ENCODE assay signal across 1 cellular context in the genomic region with DNA sequence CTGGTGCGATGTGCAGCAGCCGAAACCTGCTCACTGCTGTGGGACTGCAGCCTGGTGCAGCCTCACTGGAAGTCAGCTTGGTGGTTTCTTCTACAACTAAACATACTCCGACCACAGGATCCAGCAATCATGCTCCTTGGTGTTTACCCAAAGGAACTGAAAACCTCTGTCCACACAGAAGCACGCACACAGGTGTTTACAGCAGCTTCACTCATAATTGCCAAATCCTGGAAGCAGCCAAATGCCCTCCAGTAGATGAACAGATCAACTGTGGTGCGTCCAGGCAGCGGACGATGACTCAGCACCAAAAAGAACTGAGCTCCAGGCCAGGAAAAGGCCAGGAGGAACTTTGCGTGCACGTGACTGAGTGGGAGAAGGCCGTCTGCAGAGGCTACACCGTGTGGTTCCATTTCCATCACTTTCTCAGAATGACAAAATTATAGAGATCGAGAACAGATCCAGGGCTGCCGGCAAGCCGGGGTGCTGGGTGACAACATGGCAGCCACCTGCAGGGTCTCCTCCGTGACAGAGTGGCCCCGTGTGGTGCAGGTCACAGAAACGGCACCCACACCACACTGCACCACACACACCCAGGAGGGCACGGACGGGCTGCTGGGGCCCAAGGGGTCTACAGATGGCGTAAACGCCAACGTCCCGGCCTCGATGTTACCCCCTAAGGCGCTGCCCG.
TF ChIP-seq lines count a peak whose summit lies in the region.

No MANE protein-coding gene starts in this region.

TF ChIP-seq in HepG2, 621 proteins besides CTCF, POLR2A, EP300 and RAD21 (continued from another document and continues in another):
- TF ChIP-seq ZNF24 (IDR thresholded peaks at IDR 0.05): no peak
- TF ChIP-seq PHF5A (CRISPR knock-in tag; IDR thresholded peaks at IDR 0.05; ENCODE audit: low read depth, unreplicated experiment): no peak
- TF ChIP-seq ZNF253 (CRISPR knock-in tag; IDR thresholded peaks at IDR 0.05; ENCODE audit: borderline replicate concordance): no peak
- TF ChIP-seq KLF9 (CRISPR knock-in tag; IDR thresholded peaks at IDR 0.05; ENCODE audit: low read depth): no peak
- peak; percentile 89 for TF ChIP-seq BHLHE40 (IDR thresholded peaks at IDR 0.05; ENCODE audit: low read length)
- no peak for TF ChIP-seq ZZZ3 (CRISPR knock-in tag; IDR thresholded peaks at IDR 0.05; ENCODE audit: borderline replicate concordance)
- TF ChIP-seq, protein P1, sequence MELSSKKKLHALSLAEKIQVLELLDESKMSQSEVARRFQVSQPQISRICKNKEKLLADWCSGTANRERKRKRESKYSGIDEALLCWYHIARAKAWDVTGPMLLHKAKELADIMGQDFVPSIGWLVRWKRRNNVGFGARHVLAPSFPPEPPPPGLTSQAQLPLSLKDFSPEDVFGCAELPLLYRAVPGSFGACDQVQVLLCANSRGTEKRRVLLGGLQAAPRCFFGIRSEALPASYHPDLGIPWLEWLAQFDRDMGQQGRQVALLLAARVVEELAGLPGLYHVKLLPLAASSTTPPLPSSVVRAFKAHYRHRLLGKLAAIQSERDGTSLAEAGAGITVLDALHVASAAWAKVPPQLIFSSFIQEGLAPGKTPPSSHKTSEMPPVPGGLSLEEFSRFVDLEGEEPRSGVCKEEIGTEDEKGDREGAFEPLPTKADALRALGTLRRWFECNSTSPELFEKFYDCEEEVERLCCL (CRISPR knock-in tag; IDR thresholded peaks at IDR 0.05; ENCODE audit: borderline replicate concordance): no peak
- TF ChIP-seq ZNF264 (CRISPR knock-in tag; IDR thresholded peaks at IDR 0.05): no peak
- TF ChIP-seq ZNF431 (CRISPR knock-in tag; IDR thresholded peaks at IDR 0.05; ENCODE audit: borderline replicate concordance, low read depth): no peak
- TF ChIP-seq TP53 (CRISPR knock-in tag; conservative IDR thresholded peaks at IDR 0.05): no peak
- TF ChIP-seq ATF7-NPFF (CRISPR knock-in tag; IDR thresholded peaks at IDR 0.05; ENCODE audit: low read depth): no peak
- TF ChIP-seq, protein P2, sequence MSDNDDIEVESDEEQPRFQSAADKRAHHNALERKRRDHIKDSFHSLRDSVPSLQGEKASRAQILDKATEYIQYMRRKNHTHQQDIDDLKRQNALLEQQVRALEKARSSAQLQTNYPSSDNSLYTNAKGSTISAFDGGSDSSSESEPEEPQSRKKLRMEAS (IDR thresholded peaks at IDR 0.05): peak; percentile 20; the same call in 1 of the 2 replicates
- no peak for TF ChIP-seq NBN (conservative IDR thresholded peaks at IDR 0.05)
- TF ChIP-seq CCAR2 (optimal IDR thresholded peaks at IDR 0.05; ENCODE audit: low read depth, low read length): no peak
- TF ChIP-seq ZNF605 (CRISPR knock-in tag; IDR thresholded peaks at IDR 0.05): no peak
- TF ChIP-seq ZNF652 (CRISPR knock-in tag; IDR thresholded peaks at IDR 0.05; ENCODE audit: borderline replicate concordance, low read depth): no peak
- TF ChIP-seq TFAP4 (IDR thresholded peaks at IDR 0.05; ENCODE audit: borderline replicate concordance, low read depth): no peak
- no peak for TF ChIP-seq ZSCAN31 (CRISPR knock-in tag; IDR thresholded peaks at IDR 0.05; ENCODE audit: low read depth)
- no peak for TF ChIP-seq ZNF672 (CRISPR knock-in tag; IDR thresholded peaks at IDR 0.05)
- no peak for TF ChIP-seq ZNF263 (CRISPR knock-in tag; IDR thresholded peaks at IDR 0.05)
- no peak for TF ChIP-seq ZNF724P (CRISPR knock-in tag; IDR thresholded peaks at IDR 0.05; ENCODE audit: borderline replicate concordance)
- TF ChIP-seq POGZ (CRISPR knock-in tag; IDR thresholded peaks at IDR 0.05): no peak
- no peak for TF ChIP-seq PCBP1 (IDR thresholded peaks at IDR 0.05; ENCODE audit: borderline replicate concordance, low read depth, low read length)
- TF ChIP-seq, protein P3, sequence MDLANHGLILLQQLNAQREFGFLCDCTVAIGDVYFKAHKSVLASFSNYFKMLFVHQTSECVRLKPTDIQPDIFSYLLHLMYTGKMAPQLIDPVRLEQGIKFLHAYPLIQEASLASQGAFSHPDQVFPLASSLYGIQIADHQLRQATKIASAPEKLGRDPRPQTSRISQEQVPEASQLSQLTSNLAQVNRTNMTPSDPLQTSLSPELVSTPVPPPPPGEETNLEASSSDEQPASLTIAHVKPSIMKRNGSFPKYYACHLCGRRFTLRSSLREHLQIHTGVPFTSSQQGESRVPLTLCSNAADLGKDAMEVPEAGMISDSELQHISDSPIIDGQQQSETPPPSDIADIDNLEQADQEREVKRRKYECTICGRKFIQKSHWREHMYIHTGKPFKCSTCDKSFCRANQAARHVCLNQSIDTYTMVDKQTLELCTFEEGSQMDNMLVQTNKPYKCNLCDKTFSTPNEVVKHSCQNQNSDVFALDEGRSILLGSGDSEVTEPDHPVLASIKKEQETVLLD (CRISPR knock-in tag; IDR thresholded peaks at IDR 0.05; ENCODE audit: low read depth): no peak
- TF ChIP-seq ZNF17 (CRISPR knock-in tag; IDR thresholded peaks at IDR 0.05): no peak
- no peak for TF ChIP-seq ZEB1 (IDR thresholded peaks at IDR 0.05; ENCODE audit: insufficient replicate concordance, low read depth)
- 0 out of 2 replicates have a peak, but pooled peaks have one; percentile 20 for TF ChIP-seq ZBTB33 (CRISPR knock-in tag; IDR thresholded peaks at IDR 0.05)
- 0 out of 2 replicates have a peak, but pooled peaks have one; percentile 25 for TF ChIP-seq YEATS2 (CRISPR knock-in tag; IDR thresholded peaks at IDR 0.05; ENCODE audit: borderline replicate concordance)
- no peak for TF ChIP-seq NR2F1 (CRISPR knock-in tag; IDR thresholded peaks at IDR 0.05)
- no peak for TF ChIP-seq THAP7 (CRISPR knock-in tag; IDR thresholded peaks at IDR 0.05)
- TF ChIP-seq ZGPAT (CRISPR knock-in tag; IDR thresholded peaks at IDR 0.05): peak; percentile 34; the same call in 1 of the 2 replicates
- TF ChIP-seq ZNF775 (CRISPR knock-in tag; IDR thresholded peaks at IDR 0.05; ENCODE audit: borderline replicate concordance): no peak
- TF ChIP-seq, protein P4, sequence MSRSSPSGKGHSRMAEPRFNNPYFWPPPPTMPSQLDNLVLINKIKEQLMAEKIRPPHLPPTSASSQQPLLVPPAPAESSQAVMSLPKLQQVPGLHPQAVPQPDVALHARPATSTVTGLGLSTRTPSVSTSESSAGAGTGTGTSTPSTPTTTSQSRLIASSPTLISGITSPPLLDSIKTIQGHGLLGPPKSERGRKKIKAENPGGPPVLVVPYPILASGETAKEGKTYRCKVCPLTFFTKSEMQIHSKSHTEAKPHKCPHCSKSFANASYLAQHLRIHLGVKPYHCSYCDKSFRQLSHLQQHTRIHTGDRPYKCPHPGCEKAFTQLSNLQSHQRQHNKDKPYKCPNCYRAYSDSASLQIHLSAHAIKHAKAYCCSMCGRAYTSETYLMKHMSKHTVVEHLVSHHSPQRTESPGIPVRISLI (CRISPR knock-in tag; IDR thresholded peaks at IDR 0.05; ENCODE audit: borderline replicate concordance): no peak
- no peak for TF ChIP-seq THAP11 (CRISPR knock-in tag; IDR thresholded peaks at IDR 0.05)
- 0 out of 2 replicates have a peak, but pooled peaks have one; percentile 51 for TF ChIP-seq SAP130 (CRISPR knock-in tag; IDR thresholded peaks at IDR 0.05; ENCODE audit: low read depth)
- no peak for TF ChIP-seq ATF3 (CRISPR knock-in tag; IDR thresholded peaks at IDR 0.05)
- TF ChIP-seq KDM5A (IDR thresholded peaks at IDR 0.05; ENCODE audit: borderline replicate concordance, low read length): no peak
- TF ChIP-seq ZNF503 (CRISPR knock-in tag; IDR thresholded peaks at IDR 0.05): no peak
- no peak for TF ChIP-seq ZBTB8A (CRISPR knock-in tag; IDR thresholded peaks at IDR 0.05; ENCODE audit: borderline replicate concordance, low read depth)
- TF ChIP-seq ZNF136 (CRISPR knock-in tag; IDR thresholded peaks at IDR 0.05; ENCODE audit: low read depth): no peak
- no peak for TF ChIP-seq RARG (CRISPR knock-in tag; IDR thresholded peaks at IDR 0.05; ENCODE audit: low read depth)
- TF ChIP-seq FOSL2 (CRISPR knock-in tag; IDR thresholded peaks at IDR 0.05): peak; percentile 81
- TF ChIP-seq ZNF34 (CRISPR knock-in tag; IDR thresholded peaks at IDR 0.05; ENCODE audit: borderline replicate concordance): no peak
- TF ChIP-seq MAFK (conservative IDR thresholded peaks at IDR 0.05 in 1 of 2, IDR thresholded peaks at IDR 0.05 in 1 of 2; ENCODE audit: low read length in 2 of 2): peak; percentile 76 to 89
- TF ChIP-seq, protein P5, sequence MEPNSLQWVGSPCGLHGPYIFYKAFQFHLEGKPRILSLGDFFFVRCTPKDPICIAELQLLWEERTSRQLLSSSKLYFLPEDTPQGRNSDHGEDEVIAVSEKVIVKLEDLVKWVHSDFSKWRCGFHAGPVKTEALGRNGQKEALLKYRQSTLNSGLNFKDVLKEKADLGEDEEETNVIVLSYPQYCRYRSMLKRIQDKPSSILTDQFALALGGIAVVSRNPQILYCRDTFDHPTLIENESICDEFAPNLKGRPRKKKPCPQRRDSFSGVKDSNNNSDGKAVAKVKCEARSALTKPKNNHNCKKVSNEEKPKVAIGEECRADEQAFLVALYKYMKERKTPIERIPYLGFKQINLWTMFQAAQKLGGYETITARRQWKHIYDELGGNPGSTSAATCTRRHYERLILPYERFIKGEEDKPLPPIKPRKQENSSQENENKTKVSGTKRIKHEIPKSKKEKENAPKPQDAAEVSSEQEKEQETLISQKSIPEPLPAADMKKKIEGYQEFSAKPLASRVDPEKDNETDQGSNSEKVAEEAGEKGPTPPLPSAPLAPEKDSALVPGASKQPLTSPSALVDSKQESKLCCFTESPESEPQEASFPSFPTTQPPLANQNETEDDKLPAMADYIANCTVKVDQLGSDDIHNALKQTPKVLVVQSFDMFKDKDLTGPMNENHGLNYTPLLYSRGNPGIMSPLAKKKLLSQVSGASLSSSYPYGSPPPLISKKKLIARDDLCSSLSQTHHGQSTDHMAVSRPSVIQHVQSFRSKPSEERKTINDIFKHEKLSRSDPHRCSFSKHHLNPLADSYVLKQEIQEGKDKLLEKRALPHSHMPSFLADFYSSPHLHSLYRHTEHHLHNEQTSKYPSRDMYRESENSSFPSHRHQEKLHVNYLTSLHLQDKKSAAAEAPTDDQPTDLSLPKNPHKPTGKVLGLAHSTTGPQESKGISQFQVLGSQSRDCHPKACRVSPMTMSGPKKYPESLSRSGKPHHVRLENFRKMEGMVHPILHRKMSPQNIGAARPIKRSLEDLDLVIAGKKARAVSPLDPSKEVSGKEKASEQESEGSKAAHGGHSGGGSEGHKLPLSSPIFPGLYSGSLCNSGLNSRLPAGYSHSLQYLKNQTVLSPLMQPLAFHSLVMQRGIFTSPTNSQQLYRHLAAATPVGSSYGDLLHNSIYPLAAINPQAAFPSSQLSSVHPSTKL (CRISPR knock-in tag; IDR thresholded peaks at IDR 0.05): 0 out of 2 replicates have a peak, but pooled peaks have one; percentile 14
- TF ChIP-seq ARID2 (CRISPR knock-in tag; IDR thresholded peaks at IDR 0.05; ENCODE audit: borderline replicate concordance): no peak
- TF ChIP-seq ZNF577 (CRISPR knock-in tag; IDR thresholded peaks at IDR 0.05; ENCODE audit: borderline replicate concordance, low read depth): no peak
- TF ChIP-seq KLF12 (CRISPR knock-in tag; IDR thresholded peaks at IDR 0.05; ENCODE audit: borderline replicate concordance): no peak
- TF ChIP-seq TBX2 (CRISPR knock-in tag; IDR thresholded peaks at IDR 0.05; ENCODE audit: borderline replicate concordance): no peak
